In the genomic region with DNA sequence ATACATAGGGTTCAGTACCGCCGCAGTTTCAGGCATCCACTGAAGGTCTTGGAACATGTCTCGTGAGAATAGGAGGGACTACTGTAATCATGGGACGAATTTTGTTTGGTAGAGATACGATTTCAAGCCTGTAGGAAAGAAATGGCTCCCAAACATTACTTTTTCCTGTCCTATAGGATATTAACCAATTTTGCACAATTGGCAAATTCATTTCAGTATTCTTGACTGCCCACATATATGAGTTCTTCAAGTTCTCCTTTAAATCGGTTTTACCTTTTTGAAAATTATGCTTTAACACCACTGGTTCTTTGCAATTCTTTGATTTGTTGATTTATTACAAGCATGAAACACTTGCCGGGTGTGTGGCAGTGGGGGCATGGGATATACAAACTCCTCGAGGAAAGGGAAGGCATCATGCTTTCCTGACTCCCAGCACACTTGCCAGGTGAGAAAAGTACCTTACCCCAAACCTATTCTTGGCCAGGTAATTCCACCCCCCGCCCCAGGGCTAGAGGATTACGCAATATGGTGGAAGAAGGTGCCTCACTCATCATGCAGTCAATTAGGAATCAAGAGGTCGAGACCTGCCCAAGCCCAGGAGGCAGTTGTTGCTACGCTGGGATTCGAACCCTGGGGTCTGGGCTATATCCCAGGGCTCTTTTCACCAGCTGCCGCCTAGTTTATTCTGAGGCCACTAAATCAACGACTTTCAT, we compare ENCODE assay signal across 8 cellular contexts. TPM values are rescaled to one million over a fixed set of nuclear protein-coding genes. Genes with fewer than 3 reads are reported as not detected.
DNase-seq lines count a peak whose midpoint lies in the region; ATAC-seq, FAIRE-seq and TF ChIP-seq lines count a peak whose summit lies in the region.

No MANE protein-coding gene starts in this region.

- H3K27me3 Mint-ChIP-seq in nephron progenitor cell (ENCODE audit: low read depth, poor library complexity), result peaks cover 25% of the 10 kb centered on the region

- H3K27ac Mint-ChIP-seq in nephron progenitor cell, result peak overlapping the region; percentile 42

- H3K27ac ChIP-seq in HUES48 (ENCODE audit: low read depth, low read length) (peak overlapping the region; percentile 16), colonic mucosa (no peak overlapping the region)

- DNase-seq in colonic mucosa (no peak), nephron progenitor cell (no peak), D721Med (ENCODE audit: insufficient read length, low spot score) (no peak), NCI-H345 treated with DMSO at 0.1 percent for 48 hours (lab: John Stamatoyannopoulos, UW; ENCODE audit: unreplicated experiment) (no peak), glomerular visceral epithelial cell (ENCODE audit: extremely low spot score) (no peak), NCI-H1436 (lab: John Stamatoyannopoulos, UW) (no peak)

- H3K36me3 ChIP-seq in HUES48 (ENCODE audit: control insufficient read depth, insufficient read depth, low read length) (peaks cover 15% of the 10 kb centered on the region), colonic mucosa (no peaks in the 10 kb centered on the region)

- H3K4me3 ChIP-seq in HUES48 (ENCODE audit: low read depth, low read length) (peak overlapping the region; percentile 97), colonic mucosa (peak overlapping the region; percentile 69)

- no peak for FAIRE-seq in D721Med (lab: Jason Lieb, UNC)

- no peaks in the 10 kb centered on the region for H3K27me3 ChIP-seq in HUES48 (ENCODE audit: control insufficient read depth, insufficient read depth, low read length)
- no peaks in the 10 kb centered on the region for H3K27me3 ChIP-seq in colonic mucosa

- H3K9me3 Mint-ChIP-seq in nephron progenitor cell, result no peaks in the 10 kb centered on the region

- peaks cover 18% of the 10 kb centered on the region for H3K4me1 Mint-ChIP-seq in nephron progenitor cell

- intact Hi-C loops in colonic mucosa (cut with DNase I), result no loop called here

- H3K36me3 Mint-ChIP-seq in nephron progenitor cell (ENCODE audit: low read depth), result peaks cover 12% of the 10 kb centered on the region

- H3K9ac ChIP-seq in HUES48 (ENCODE audit: low read depth, low read length) (peak overlapping the region; percentile 33; the same call in 1 of the 2 replicates), colonic mucosa (ENCODE audit: low read depth in 2 of 2, low read length in 2 of 2) (peak overlapping the region; percentile 54 to 59)

- H3K4me3 Mint-ChIP-seq in nephron progenitor cell, result peak overlapping the region; percentile 99

- TF ChIP-seq CTCF in colonic mucosa (IDR thresholded peaks at IDR 0.05) (no peak), nephron progenitor cell (IDR thresholded peaks at IDR 0.05) (no peak), D721Med (IDR thresholded peaks at IDR 0.05; ENCODE audit: insufficient read depth, missing control alignments) (no peak)

- peak; percentile 33 for ATAC-seq in GM19035 (IDR thresholded peaks at IDR 0.05; ENCODE audit: unreplicated experiment)

- H3K4me1 ChIP-seq in HUES48 (ENCODE audit: control insufficient read depth, insufficient read depth, low read length) (peaks cover 14% of the 10 kb centered on the region), colonic mucosa (peaks cover 6% of the 10 kb centered on the region)

- no peaks in the 10 kb centered on the region for H3K9me3 ChIP-seq in HUES48 (ENCODE audit: control insufficient read depth, insufficient read depth, low read length)
- H3K9me3 ChIP-seq in colonic mucosa, result no peaks in the 10 kb centered on the region

RNA-seq across cellular contexts. Expression of gene LARS2, which starts 0.6 kb away (rescaled TPM):
- 10 to 100 TPM; 33.5 to 39.4 TPM for total RNA-seq in colonic mucosa
